In genomic region chr10:124728071-124728829, GRCh38 we compare ENCODE assay signal across 9 cellular contexts. TPM values are rescaled to one million over a fixed set of nuclear protein-coding genes. Genes with fewer than 3 reads are reported as not detected.
A peak's percentile ranks its signal among the peaks of the same experiment; 100 is the strongest.
DNase-seq lines count a peak whose midpoint lies in the region; ATAC-seq, FAIRE-seq and TF ChIP-seq lines count a peak whose summit lies in the region.
"Had no signal": no experiment of that assay in that cellular context is flagged by ENCODE, and none has a peak within 500 bp of the region (broad histone marks: within the 10 kb centered on the region; RNA-seq: fewer than 3 reads in every experiment).

No MANE protein-coding gene starts in this region.

- H3K9me3 ChIP-seq in kidney (ENCODE audit: control insufficient read depth in 1 of 2, low read length in 2 of 2) = no peaks in the 10 kb centered on the region

- no peaks in the 10 kb centered on the region for H3K27me3 Mint-ChIP-seq in stimulated activated naive CD8-positive, alpha-beta T cell treated with anti-CD3 and anti-CD28 coated beads, Interleukin-15, amount 100 ng/mL, for 72 hours

- no peak overlapping the region for H3K4me3 ChIP-seq in kidney (ENCODE audit: low read length in 2 of 2)

- peak overlapping the region; percentile 43 to 71 for H3K27ac ChIP-seq in kidney (ENCODE audit: low read depth in 2 of 2, low read length in 2 of 2)
- H3K27ac ChIP-seq: 22Rv1 had no signal

- DNase-seq in DMS 273 (lab: John Stamatoyannopoulos, UW; ENCODE audit: unreplicated experiment) = peak; percentile 52
- DNase-seq in DMS 273 treated with DMSO at 0.1 percent for 48 hours (lab: John Stamatoyannopoulos, UW) = no peak
- peak; percentile 51 to 58 for DNase-seq in activated T-cell treated with anti-CD3 and anti-CD28 coated beads, Interleukin-2, amount 50 U/mL, for 48 hours
- peak; percentile 53 for DNase-seq in kidney
- peak; percentile 35 to 43 for DNase-seq in stimulated activated naive CD8-positive, alpha-beta T cell treated with anti-CD3 and anti-CD28 coated beads, Interleukin-15, amount 100 ng/mL, for 72 hours
- DNase-seq in D721Med (ENCODE audit: insufficient read length, low spot score) = no peak

- intact Hi-C loops in kidney (cut with DNase I) = no loop called here

- H3K27ac Mint-ChIP-seq in stimulated activated naive CD8-positive, alpha-beta T cell treated with anti-CD3 and anti-CD28 coated beads, Interleukin-15, amount 100 ng/mL, for 72 hours = peak overlapping the region; percentile 85 to 97

- H3K4me3 Mint-ChIP-seq in stimulated activated naive CD8-positive, alpha-beta T cell treated with anti-CD3 and anti-CD28 coated beads, Interleukin-15, amount 100 ng/mL, for 72 hours = peak overlapping the region; percentile 71 to 87

- no peaks in the 10 kb centered on the region for H3K9me3 Mint-ChIP-seq in stimulated activated naive CD8-positive, alpha-beta T cell treated with anti-CD3 and anti-CD28 coated beads, Interleukin-15, amount 100 ng/mL, for 72 hours

- H3K36me3 ChIP-seq in kidney (ENCODE audit: control insufficient read depth in 1 of 2, insufficient read depth in 2 of 2, low read length in 2 of 2) = peaks cover 0 to 3% of the 10 kb centered on the region in 2 donors

- peaks cover 69 to 74% of the 10 kb centered on the region in 2 donors for H3K4me1 ChIP-seq in kidney (ENCODE audit: control insufficient read depth in 1 of 2, insufficient read depth in 1 of 2, low read depth in 1 of 2, low read length in 2 of 2)

- no peak for FAIRE-seq in kidney (lab: Jason Lieb, UNC)
- no peak for FAIRE-seq in D721Med (lab: Jason Lieb, UNC)

- peaks cover 96% of the 10 kb centered on the region for H3K4me1 Mint-ChIP-seq in stimulated activated naive CD8-positive, alpha-beta T cell treated with anti-CD3 and anti-CD28 coated beads, Interleukin-15, amount 100 ng/mL, for 72 hours

- TF ChIP-seq CTCF in kidney (IDR thresholded peaks at IDR 0.05; ENCODE audit: borderline replicate concordance, extremely low read depth, insufficient read depth) = no peak
- no peak for TF ChIP-seq CTCF in D721Med (IDR thresholded peaks at IDR 0.05; ENCODE audit: insufficient read depth, missing control alignments)

- peak; percentile 77 for ATAC-seq in stimulated activated naive CD8-positive, alpha-beta T cell treated with anti-CD3 and anti-CD28 coated beads, Interleukin-15, amount 100 ng/mL, for 72 hours
- no peak for ATAC-seq in HG03439 (IDR thresholded peaks at IDR 0.05; ENCODE audit: unreplicated experiment)
- ATAC-seq in HG03196 (IDR thresholded peaks at IDR 0.05; ENCODE audit: unreplicated experiment) = no peak

- H3K9ac ChIP-seq in kidney (ENCODE audit: low read length in 2 of 2) = peak overlapping the region in 1 of 2 donors; percentile 26

RNA-seq across cellular contexts. Expression of gene FAM53B, which starts 15.9 kb away (rescaled TPM):
- total RNA-seq in kidney = 30.0 TPM
- 11.8 TPM for polyA plus RNA-seq in kidney (ENCODE audit: insufficient read depth, low read depth, low replicate concordance)

Comparison
In these comparisons a context has a peak if more than half of its experiments do, and no peak if none do; other contexts are left out.
1. DNase-seq: peak in DMS 273 (single experiment), activated T-cell treated with anti-CD3 and anti-CD28 coated beads, Interleukin-2, amount 50 U/mL, for 48 hours (2 of 2), kidney (single experiment) and stimulated activated naive CD8-positive, alpha-beta T cell treated with anti-CD3 and anti-CD28 coated beads, Interleukin-15, amount 100 ng/mL, for 72 hours (2 of 2); none in DMS 273 treated with DMSO at 0.1 percent for 48 hours (single experiment) and D721Med (single experiment).